Comparison of ENCODE assay signal across 20 cellular contexts in genomic region chr20:50783390-50783789, GRCh38. TPM values are rescaled to one million over a fixed set of nuclear protein-coding genes. Genes with fewer than 3 reads are reported as not detected.
DNase-seq lines count a peak whose midpoint lies in the region; ATAC-seq, FAIRE-seq and TF ChIP-seq lines count a peak whose summit lies in the region.
"Had no signal": no experiment of that assay in that cellular context is flagged by ENCODE, and none has a peak within 500 bp of the region (broad histone marks: within the 10 kb centered on the region; RNA-seq: fewer than 3 reads in every experiment).

No MANE protein-coding gene starts in this region.

- no peaks in the 10 kb centered on the region for H3K9me1 ChIP-seq in K562 (ENCODE audit: control insufficient read depth, insufficient read depth, low read length)

- H3K79me2 ChIP-seq in K562 (ENCODE audit: control insufficient read depth, insufficient read depth, low read length) = no peaks in the 10 kb centered on the region

- FAIRE-seq in K562 (lab: Jason Lieb, UNC) = no peak
- FAIRE-seq: D721Med, G401.6, GM12892, H1 had no signal

- no peak for TF ChIP-seq EP300 in K562 (IDR thresholded peaks at IDR 0.05; ENCODE audit: low read length)

- no peaks in the 10 kb centered on the region for H3K9me3 Mint-ChIP-seq in activated naive CD4-positive, alpha-beta T cell treated with anti-CD3 and anti-CD28 coated beads for 36 hours
- H3K9me3 Mint-ChIP-seq: CD4-positive, CD25-positive, alpha-beta regulatory T cell; CD8-positive, alpha-beta T cell had no signal

- in situ Hi-C loops in K562 (cut with MboI) = no loop called here

- POLR2A ChIA-PET in HEK293 (lab: Yijun Ruan, JAX) = interaction anchor here (0.7 kb wide), 1 partner anchor 83 kb away, joined by 6 read pairs; no protein-coding TSS in a partner anchor
- POLR2A ChIA-PET in K562 (lab: Yijun Ruan, JAX) = interaction anchor here (0.6 kb wide), 1 partner anchor 593 kb away, joined by 3 read pairs; the partner anchor contains the start of gene CEBPB

- no peaks in the 10 kb centered on the region for H4K20me1 ChIP-seq in K562 (replicated peaks; ENCODE audit: control insufficient read depth, insufficient read depth, low read length)
- H4K20me1 ChIP-seq: BLaER1 had no signal

- intact Hi-C loops in K562 (cut with micrococcal nuclease) (no loop called here), spleen (cut with DNase I; ENCODE audit: low total_unique reads) (no loop called here)
- intact Hi-C loops in activated naive CD4-positive, alpha-beta T cell treated with anti-CD3 and anti-CD28 coated beads for 36 hours (cut with micrococcal nuclease) = no loop called here

- 90% methylated on average over 2 of the region's 2 CpGs for WGBS in K562 (ENCODE audit: insufficient coverage, low coverage, missing lambda C conversion rate)
- WGBS in spleen, 5 donors = 88 to 97% (median 93%) methylated on average over 2 of the region's 2 CpGs

- no peak for TF ChIP-seq RAD21 in K562 (CRISPR knock-in tag; conservative IDR thresholded peaks at IDR 0.05 in 1 of 2, IDR thresholded peaks at IDR 0.05 in 1 of 2)

- no peak overlapping the region; a peak in 1 of 4 replicates for H3K9ac ChIP-seq in K562 (ENCODE audit: insufficient read depth in 1 of 2, low read depth in 2 of 2, low read length in 2 of 2)
- H3K9ac ChIP-seq: BLaER1, GM23248 had no signal

- no peaks in the 10 kb centered on the region for H3K4me1 Mint-ChIP-seq in activated naive CD4-positive, alpha-beta T cell treated with anti-CD3 and anti-CD28 coated beads for 36 hours (ENCODE audit: low read depth)
- H3K4me1 Mint-ChIP-seq: B cell; CD4-positive, CD25-positive, alpha-beta regulatory T cell had no signal

- H3K4me1 ChIP-seq in HEK293 (ENCODE audit: control insufficient read depth, insufficient read depth, low read length) = no peaks in the 10 kb centered on the region
- H3K4me1 ChIP-seq in K562 (replicated peaks in 1 of 2; ENCODE audit: control insufficient read depth in 2 of 2, insufficient read depth in 2 of 2, low read length in 2 of 2) = peaks cover 2 to 3% of the 10 kb centered on the region in 2 experiments; a peak in 3 of 5 replicates
- peaks cover 0 to 3% (median 0%) of the 10 kb centered on the region in 6 donors for H3K4me1 ChIP-seq in spleen

- no peak overlapping the region for H3K4me2 ChIP-seq in K562 (ENCODE audit: insufficient read depth, low read length)
- H3K4me2 ChIP-seq: BLaER1 had no signal

- DNase-seq in K562 (ENCODE audit: extremely low read depth in 1 of 4, low spot score in 3 of 4) = no peak
- DNase-seq in spleen = peak; percentile 32
- no peak for DNase-seq in UCSD-AML1 (lab: John Stamatoyannopoulos, UW; ENCODE audit: unreplicated experiment)
- no peak for DNase-seq in activated naive CD4-positive, alpha-beta T cell treated with anti-CD3 and anti-CD28 coated beads for 36 hours
- DNase-seq: CD4-positive, CD25-positive, alpha-beta regulatory T cell; CD8-positive, alpha-beta T cell; DMS 273 treated with DMSO at 0.1 percent for 48 hours; DND-41; GM23248; H7; HCEC 1CT had no signal

- TF ChIP-seq POLR2A in K562 (conservative IDR thresholded peaks at IDR 0.05) (no peak), spleen (IDR thresholded peaks at IDR 0.05) (no peak)

- no peak overlapping the region for H3K4me3 ChIP-seq in HEK293 (ENCODE audit: low read depth, low read length)
- no peak overlapping the region for H3K4me3 ChIP-seq in K562
- no peak overlapping the region for H3K4me3 ChIP-seq in spleen
- H3K4me3 ChIP-seq: BLaER1, GM23248 had no signal

- no peak overlapping the region for H3K27ac Mint-ChIP-seq in activated naive CD4-positive, alpha-beta T cell treated with anti-CD3 and anti-CD28 coated beads for 36 hours
- H3K27ac Mint-ChIP-seq: B cell; CD4-positive, CD25-positive, alpha-beta regulatory T cell; CD8-positive, alpha-beta T cell had no signal

- H3K36me3 ChIP-seq in HEK293 (ENCODE audit: control insufficient read depth in 2 of 2, insufficient read depth in 1 of 2, low read length in 2 of 2) (no peaks in the 10 kb centered on the region), K562 (ENCODE audit: control insufficient read depth, insufficient read depth, low read length) (no peaks in the 10 kb centered on the region), spleen (no peaks in the 10 kb centered on the region)
- H3K36me3 ChIP-seq: BLaER1 had no signal

- no peaks in the 10 kb centered on the region for H3K27me3 ChIP-seq in K562 (ENCODE audit: control insufficient read depth in 2 of 2, insufficient read depth in 2 of 2, low read length in 2 of 2)
- no peaks in the 10 kb centered on the region for H3K27me3 ChIP-seq in spleen (replicated peaks in 1 of 7)
- H3K27me3 ChIP-seq: BLaER1 had no signal

- no peaks in the 10 kb centered on the region for H3K36me3 Mint-ChIP-seq in activated naive CD4-positive, alpha-beta T cell treated with anti-CD3 and anti-CD28 coated beads for 36 hours (ENCODE audit: low read depth)
- H3K36me3 Mint-ChIP-seq: CD4-positive, CD25-positive, alpha-beta regulatory T cell; CD8-positive, alpha-beta T cell had no signal

- peaks cover 3% of the 10 kb centered on the region for H3K27me3 Mint-ChIP-seq in activated naive CD4-positive, alpha-beta T cell treated with anti-CD3 and anti-CD28 coated beads for 36 hours (ENCODE audit: low read depth)

- ATAC-seq in K562 = no peak
- no peak for ATAC-seq in GM19351 (IDR thresholded peaks at IDR 0.05; ENCODE audit: unreplicated experiment)
- ATAC-seq: CD8-positive, alpha-beta T cell had no signal

- H3K27ac ChIP-seq in HEK293 (ENCODE audit: extremely low read depth, low read depth, low read length) (no peak overlapping the region), K562 (ENCODE audit: extremely low read depth, low read depth, low read length) (no peak overlapping the region), spleen (no peak overlapping the region)
- H3K27ac ChIP-seq: BLaER1, C4-2B, GM23248 had no signal

- H2AFZ ChIP-seq in K562 (ENCODE audit: low read depth, low read length) = 0 out of 2 replicates have a peak overlapping the region, but pooled peaks have one; percentile 10
- H2AFZ ChIP-seq: GM23248 had no signal

- H3K4me3 Mint-ChIP-seq in activated naive CD4-positive, alpha-beta T cell treated with anti-CD3 and anti-CD28 coated beads for 36 hours = no peak overlapping the region
- H3K4me3 Mint-ChIP-seq: B cell; CD4-positive, CD25-positive, alpha-beta regulatory T cell; CD8-positive, alpha-beta T cell had no signal

- no peaks in the 10 kb centered on the region for H3K9me3 ChIP-seq in HEK293 (ENCODE audit: control insufficient read depth, insufficient read depth, low read depth, low read length)
- no peaks in the 10 kb centered on the region for H3K9me3 ChIP-seq in K562 (replicated peaks; ENCODE audit: control insufficient read depth, insufficient read depth, low read depth, low read length)
- H3K9me3 ChIP-seq in spleen = no peaks in the 10 kb centered on the region
- H3K9me3 ChIP-seq: BLaER1 had no signal

- no TSS peak for BruUV-seq in K562 (replicated peaks; lab: Mats Ljungman, UMichigan)

- TF ChIP-seq CTCF in HEK293 (tag by site-specific recombination; IDR thresholded peaks at IDR 0.05) (no peak), K562 (IDR thresholded peaks at IDR 0.05 in 2 of 3, conservative IDR thresholded peaks at IDR 0.05 in 1 of 3; ENCODE audit: insufficient read depth in 2 of 3, low read depth in 1 of 3, low read length in 3 of 3) (no peak), spleen (IDR thresholded peaks at IDR 0.05 in 8 of 11, conservative IDR thresholded peaks at IDR 0.05 in 3 of 11) (no peak)

- CTCF ChIA-PET in HEK293 (lab: Yijun Ruan, JAX) = interaction anchor here (0.7 to 1.7 kb wide), 3 partner anchors 11 to 158 kb away, joined by 3 to 8 read pairs (median 5); partner anchors contain the start of gene BCAS4
- CTCF ChIA-PET in K562 (lab: Yijun Ruan, JAX; ENCODE audit: low intra/inter-chr PET ratio) = no interaction called here
- CTCF ChIA-PET in activated naive CD4-positive, alpha-beta T cell treated with anti-CD3 and anti-CD28 coated beads for 36 hours (lab: Charles Lee) = interaction anchor here (0.6 kb wide), 1 partner anchor 8 kb away, joined by 3 read pairs; no protein-coding TSS in a partner anchor

RNA-seq across cellular contexts. Expression of gene BCAS4, which starts 11.5 kb away (rescaled TPM):
- total RNA-seq in K562 (2011; cell fraction: chromatin; rRNA removed; ENCODE audit: low replicate concordance) = 2.3 and 2.5 TPM in 2 replicates
- 0.26 and 1.0 TPM in 2 replicates for total RNA-seq in K562 (2011; cell fraction: nucleolus; rRNA removed)
- 1.8 and 2.7 TPM in 2 replicates for total RNA-seq in K562 (2011; cell fraction: nucleoplasm; rRNA removed)
- total RNA-seq in K562 (2014; rRNA removed) = 2.3 and 2.9 TPM in 2 replicates
- 0.47 and 0.64 TPM in 2 replicates for total RNA-seq in K562 (2014; rRNA removed; fragmentation: Illumina TruSeq; extraction: Trizol)
- 0.34 and 0.36 TPM in 2 replicates for total RNA-seq in K562 (2015; rRNA removed; fragmentation: Illumina TruSeq; extraction: Trizol)
- 1.5 and 2.0 TPM in 2 replicates for total RNA-seq in K562 (2021)
- 0.65 and 1.1 TPM in 2 replicates for polyA plus RNA-seq in K562 (2011; rRNA removed)
- polyA plus RNA-seq in K562 (2011; cell fraction: cytosol; rRNA removed) = 1.2 and 2.1 TPM in 2 replicates
- 0.27 and 0.70 TPM in 2 replicates for polyA plus RNA-seq in K562 (2011; cell fraction: nucleus; rRNA removed)
- 0.87 and 1.4 TPM in 2 replicates for polyA plus RNA-seq in K562 (2012)
- 0.25 and 1.5 TPM in 2 replicates for polyA plus RNA-seq in K562 (2014; fragmentation: Illumina TruSeq; extraction: Trizol)
- under 1 TPM; 0.15 to 0.20 TPM for polyA plus RNA-seq in K562 (2014; fragmentation: Nextera tagmentation; extraction: Ambion mirVana)
- polyA plus RNA-seq in K562 (2014; rRNA removed) = 0.40 and 2.1 TPM in 2 replicates
- 0.06 and 0.63 TPM in 2 replicates for polyA minus RNA-seq in K562 (2011; rRNA and poly(A)+ RNA removed)
- polyA minus RNA-seq in K562 (2011; cell fraction: cytosol; rRNA and poly(A)+ RNA removed) = not detected in 2 replicates
- polyA minus RNA-seq in K562 (2011; cell fraction: nucleus; rRNA and poly(A)+ RNA removed) = 0.22 and 1.2 TPM in 2 replicates
- 10 to 100 TPM; 11.8 to 20.9 (median 19.2) TPM for total RNA-seq in spleen
- 10 to 100 TPM; 24.5 to 33.3 (median 29.7) TPM for polyA plus RNA-seq in spleen
- 10 to 100 TPM; 15.7 to 16.6 TPM for total RNA-seq in activated naive CD4-positive, alpha-beta T cell treated with anti-CD3 and anti-CD28 coated beads for 36 hours

RNA-seq across cellular contexts. Expression of gene PARD6B, which starts 52.0 kb away (rescaled TPM):
- total RNA-seq in K562 (2011; cell fraction: chromatin; rRNA removed; ENCODE audit: low replicate concordance) = 9.8 and 24.9 TPM in 2 replicates
- total RNA-seq in K562 (2011; cell fraction: nucleolus; rRNA removed) = 5.3 and 6.2 TPM in 2 replicates
- 12.7 and 15.3 TPM in 2 replicates for total RNA-seq in K562 (2011; cell fraction: nucleoplasm; rRNA removed)
- total RNA-seq in K562 (2014; rRNA removed) (5.5 and 5.9 TPM in 2 replicates), K562 (2014; rRNA removed; fragmentation: Illumina TruSeq; extraction: Trizol) (10.4 and 12.7 TPM in 2 replicates), K562 (2015; rRNA removed; fragmentation: Illumina TruSeq; extraction: Trizol) (9.0 and 9.8 TPM in 2 replicates), K562 (2021) (12.0 and 12.3 TPM in 2 replicates), spleen (1 to 10 TPM; 3.5 to 7.5 (median 5.0) TPM)
- polyA plus RNA-seq in K562 (2011; rRNA removed) (4.5 and 5.3 TPM in 2 replicates), K562 (2014; fragmentation: Illumina TruSeq; extraction: Trizol) (1.7 and 2.5 TPM in 2 replicates), K562 (2014; fragmentation: Nextera tagmentation; extraction: Ambion mirVana) (1 to 10 TPM; 2.7 to 7.4 TPM), K562 (2014; rRNA removed) (2.5 and 2.6 TPM in 2 replicates), spleen (1 to 10 TPM in 2 of 3 donors, under 1 TPM in 1; 0.97 to 1.1 (median 1.0) TPM)
- 1.5 and 2.7 TPM in 2 replicates for polyA plus RNA-seq in K562 (2011; cell fraction: cytosol; rRNA removed)
- 1.9 and 2.6 TPM in 2 replicates for polyA plus RNA-seq in K562 (2011; cell fraction: nucleus; rRNA removed)
- polyA plus RNA-seq in K562 (2012) = 0.96 and 1.2 TPM in 2 replicates
- polyA minus RNA-seq in K562 (2011; rRNA and poly(A)+ RNA removed) = 10.1 and 10.3 TPM in 2 replicates
- polyA minus RNA-seq in K562 (2011; cell fraction: cytosol; rRNA and poly(A)+ RNA removed) = 5.6 and 5.7 TPM in 2 replicates
- 2.2 and 3.1 TPM in 2 replicates for polyA minus RNA-seq in K562 (2011; cell fraction: nucleus; rRNA and poly(A)+ RNA removed)
- 1 to 10 TPM; 3.3 to 3.9 TPM for total RNA-seq in activated naive CD4-positive, alpha-beta T cell treated with anti-CD3 and anti-CD28 coated beads for 36 hours
- total RNA-seq: GM23248 had no signal
